ENCODE assay signal across 1 cellular context in the genomic region with DNA sequence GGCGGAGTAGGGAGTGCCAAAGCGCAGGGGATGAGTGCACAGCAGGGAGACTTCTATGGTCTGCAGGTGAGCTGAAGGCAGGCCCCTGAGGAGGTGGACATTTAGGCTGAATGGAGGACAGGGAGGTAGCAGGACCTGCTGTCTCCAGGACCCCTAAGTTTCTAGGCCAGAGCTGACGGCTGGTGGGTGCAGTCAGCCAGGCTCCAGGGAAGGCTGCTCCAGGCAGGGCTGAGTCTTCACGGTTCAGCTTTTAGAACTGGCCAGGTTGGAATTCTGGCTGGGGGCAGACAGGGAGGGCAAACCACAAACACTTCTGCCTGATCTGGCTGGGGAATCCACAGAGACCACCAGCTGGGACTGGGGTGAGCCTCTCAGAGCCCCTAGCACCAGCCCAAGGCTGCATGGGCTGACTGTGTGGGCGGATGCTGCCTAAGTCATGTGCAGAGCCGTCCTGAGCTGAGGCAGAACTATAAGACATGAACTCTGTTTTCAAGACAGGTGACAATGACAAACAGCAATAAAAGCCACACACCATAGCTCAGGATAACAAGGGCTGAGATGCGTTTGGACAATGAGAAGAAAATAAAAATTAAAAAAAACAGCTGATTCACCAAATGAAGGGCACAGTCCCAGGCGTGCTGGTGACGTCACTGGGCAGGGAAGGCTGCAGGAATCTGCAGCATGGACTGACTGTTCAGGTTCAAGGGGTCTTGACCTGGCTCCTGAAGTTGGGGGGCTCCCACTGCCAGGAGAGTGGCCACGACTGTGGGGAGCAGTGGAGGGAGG.
TF ChIP-seq lines count a peak whose summit lies in the region.

No MANE protein-coding gene starts in this region.

TF ChIP-seq in HepG2, 621 proteins besides CTCF, POLR2A, EP300 and RAD21 (continued from another document):
- TF ChIP-seq FOSL2 (CRISPR knock-in tag; IDR thresholded peaks at IDR 0.05) (no peak; the same call in 1 of the 2 replicates), ZNF556 (CRISPR knock-in tag; IDR thresholded peaks at IDR 0.05; ENCODE audit: borderline replicate concordance) (0 out of 2 replicates have a peak, but pooled peaks have one; percentile 10), TSC22D2 (CRISPR knock-in tag; IDR thresholded peaks at IDR 0.05; ENCODE audit: borderline replicate concordance) (no peak), TBL1XR1 (IDR thresholded peaks at IDR 0.05; ENCODE audit: borderline replicate concordance, low read length, partially characterized antibody) (no peak), ZNF468 (CRISPR knock-in tag; IDR thresholded peaks at IDR 0.05) (no peak), ZSCAN12 (CRISPR knock-in tag; IDR thresholded peaks at IDR 0.05) (no peak), IKZF4 (CRISPR knock-in tag; IDR thresholded peaks at IDR 0.05; ENCODE audit: borderline replicate concordance, low read depth, not compliant biosample characterization) (no peak), SCMH1 (CRISPR knock-in tag; IDR thresholded peaks at IDR 0.05; ENCODE audit: borderline replicate concordance) (no peak), SPEN (CRISPR knock-in tag; IDR thresholded peaks at IDR 0.05; ENCODE audit: low read depth) (no peak)
- TF ChIP-seq, protein P1, sequence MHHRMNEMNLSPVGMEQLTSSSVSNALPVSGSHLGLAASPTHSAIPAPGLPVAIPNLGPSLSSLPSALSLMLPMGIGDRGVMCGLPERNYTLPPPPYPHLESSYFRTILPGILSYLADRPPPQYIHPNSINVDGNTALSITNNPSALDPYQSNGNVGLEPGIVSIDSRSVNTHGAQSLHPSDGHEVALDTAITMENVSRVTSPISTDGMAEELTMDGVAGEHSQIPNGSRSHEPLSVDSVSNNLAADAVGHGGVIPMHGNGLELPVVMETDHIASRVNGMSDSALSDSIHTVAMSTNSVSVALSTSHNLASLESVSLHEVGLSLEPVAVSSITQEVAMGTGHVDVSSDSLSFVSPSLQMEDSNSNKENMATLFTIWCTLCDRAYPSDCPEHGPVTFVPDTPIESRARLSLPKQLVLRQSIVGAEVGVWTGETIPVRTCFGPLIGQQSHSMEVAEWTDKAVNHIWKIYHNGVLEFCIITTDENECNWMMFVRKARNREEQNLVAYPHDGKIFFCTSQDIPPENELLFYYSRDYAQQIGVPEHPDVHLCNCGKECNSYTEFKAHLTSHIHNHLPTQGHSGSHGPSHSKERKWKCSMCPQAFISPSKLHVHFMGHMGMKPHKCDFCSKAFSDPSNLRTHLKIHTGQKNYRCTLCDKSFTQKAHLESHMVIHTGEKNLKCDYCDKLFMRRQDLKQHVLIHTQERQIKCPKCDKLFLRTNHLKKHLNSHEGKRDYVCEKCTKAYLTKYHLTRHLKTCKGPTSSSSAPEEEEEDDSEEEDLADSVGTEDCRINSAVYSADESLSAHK (CRISPR knock-in tag; IDR thresholded peaks at IDR 0.05; ENCODE audit: borderline replicate concordance): no peak
- TF ChIP-seq, protein P2, sequence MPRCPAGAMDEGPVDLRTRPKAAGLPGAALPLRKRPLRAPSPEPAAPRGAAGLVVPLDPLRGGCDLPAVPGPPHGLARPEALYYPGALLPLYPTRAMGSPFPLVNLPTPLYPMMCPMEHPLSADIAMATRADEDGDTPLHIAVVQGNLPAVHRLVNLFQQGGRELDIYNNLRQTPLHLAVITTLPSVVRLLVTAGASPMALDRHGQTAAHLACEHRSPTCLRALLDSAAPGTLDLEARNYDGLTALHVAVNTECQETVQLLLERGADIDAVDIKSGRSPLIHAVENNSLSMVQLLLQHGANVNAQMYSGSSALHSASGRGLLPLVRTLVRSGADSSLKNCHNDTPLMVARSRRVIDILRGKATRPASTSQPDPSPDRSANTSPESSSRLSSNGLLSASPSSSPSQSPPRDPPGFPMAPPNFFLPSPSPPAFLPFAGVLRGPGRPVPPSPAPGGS (CRISPR knock-in tag; IDR thresholded peaks at IDR 0.05): no peak
- TF ChIP-seq, protein P3, sequence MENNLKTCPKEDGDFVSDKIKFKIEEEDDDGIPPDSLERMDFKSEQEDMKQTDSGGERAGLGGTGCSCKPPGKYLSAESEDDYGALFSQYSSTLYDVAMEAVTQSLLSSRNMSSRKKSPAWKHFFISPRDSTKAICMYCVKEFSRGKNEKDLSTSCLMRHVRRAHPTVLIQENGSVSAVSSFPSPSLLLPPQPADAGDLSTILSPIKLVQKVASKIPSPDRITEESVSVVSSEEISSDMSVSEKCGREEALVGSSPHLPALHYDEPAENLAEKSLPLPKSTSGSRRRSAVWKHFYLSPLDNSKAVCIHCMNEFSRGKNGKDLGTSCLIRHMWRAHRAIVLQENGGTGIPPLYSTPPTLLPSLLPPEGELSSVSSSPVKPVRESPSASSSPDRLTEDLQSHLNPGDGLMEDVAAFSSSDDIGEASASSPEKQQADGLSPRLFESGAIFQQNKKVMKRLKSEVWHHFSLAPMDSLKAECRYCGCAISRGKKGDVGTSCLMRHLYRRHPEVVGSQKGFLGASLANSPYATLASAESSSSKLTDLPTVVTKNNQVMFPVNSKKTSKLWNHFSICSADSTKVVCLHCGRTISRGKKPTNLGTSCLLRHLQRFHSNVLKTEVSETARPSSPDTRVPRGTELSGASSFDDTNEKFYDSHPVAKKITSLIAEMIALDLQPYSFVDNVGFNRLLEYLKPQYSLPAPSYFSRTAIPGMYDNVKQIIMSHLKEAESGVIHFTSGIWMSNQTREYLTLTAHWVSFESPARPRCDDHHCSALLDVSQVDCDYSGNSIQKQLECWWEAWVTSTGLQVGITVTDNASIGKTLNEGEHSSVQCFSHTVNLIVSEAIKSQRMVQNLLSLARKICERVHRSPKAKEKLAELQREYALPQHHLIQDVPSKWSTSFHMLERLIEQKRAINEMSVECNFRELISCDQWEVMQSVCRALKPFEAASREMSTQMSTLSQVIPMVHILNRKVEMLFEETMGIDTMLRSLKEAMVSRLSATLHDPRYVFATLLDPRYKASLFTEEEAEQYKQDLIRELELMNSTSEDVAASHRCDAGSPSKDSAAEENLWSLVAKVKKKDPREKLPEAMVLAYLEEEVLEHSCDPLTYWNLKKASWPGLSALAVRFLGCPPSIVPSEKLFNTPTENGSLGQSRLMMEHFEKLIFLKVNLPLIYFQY (CRISPR knock-in tag; IDR thresholded peaks at IDR 0.05; ENCODE audit: borderline replicate concordance): no peak
TF ChIP-seq in HepG2: peak in this region for 58.
